1 cellular context compared by ENCODE assay signal in the genomic region with DNA sequence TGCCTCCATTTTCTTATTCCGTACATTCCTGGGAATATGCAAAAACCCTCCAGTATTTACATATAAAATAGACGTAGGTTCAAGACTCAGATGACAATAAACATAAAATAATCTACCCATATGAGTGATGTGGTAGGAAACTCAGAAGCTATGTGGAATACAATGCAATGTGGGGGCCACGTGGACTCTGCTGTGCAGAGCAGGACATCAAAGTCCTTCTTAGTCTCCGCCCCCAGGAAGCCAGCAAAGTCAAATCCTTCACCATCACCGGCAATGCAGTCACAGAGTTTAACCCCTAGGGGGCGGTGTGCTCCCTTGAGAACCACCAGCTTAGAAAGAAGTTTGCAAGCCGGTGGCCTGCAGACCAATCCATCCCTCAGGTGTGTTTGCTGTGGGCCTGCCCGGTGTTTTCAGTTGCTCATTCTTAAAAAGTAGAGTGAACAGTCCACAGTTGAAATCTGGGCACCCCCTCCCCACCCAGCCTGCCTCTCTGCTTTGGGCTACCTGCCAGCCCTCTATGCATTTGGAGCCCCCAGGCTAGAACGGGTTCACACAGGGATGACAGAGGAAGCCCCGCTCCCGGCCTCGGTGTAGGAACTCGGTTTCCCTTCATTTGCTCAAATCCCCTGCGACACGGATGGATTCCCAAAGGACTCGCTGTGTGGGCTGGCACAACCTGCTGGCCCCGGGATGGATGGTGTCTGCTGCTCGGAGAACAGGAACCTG.
TF ChIP-seq lines count a peak whose summit lies in the region.

No MANE protein-coding gene starts in this region.

TF ChIP-seq in HepG2, 621 proteins besides CTCF, POLR2A, EP300 and RAD21 (continued from another document and continues in another):
- TF ChIP-seq, protein P1, sequence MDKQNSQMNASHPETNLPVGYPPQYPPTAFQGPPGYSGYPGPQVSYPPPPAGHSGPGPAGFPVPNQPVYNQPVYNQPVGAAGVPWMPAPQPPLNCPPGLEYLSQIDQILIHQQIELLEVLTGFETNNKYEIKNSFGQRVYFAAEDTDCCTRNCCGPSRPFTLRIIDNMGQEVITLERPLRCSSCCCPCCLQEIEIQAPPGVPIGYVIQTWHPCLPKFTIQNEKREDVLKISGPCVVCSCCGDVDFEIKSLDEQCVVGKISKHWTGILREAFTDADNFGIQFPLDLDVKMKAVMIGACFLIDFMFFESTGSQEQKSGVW (CRISPR knock-in tag; IDR thresholded peaks at IDR 0.05; ENCODE audit: borderline replicate concordance): no peak
- no peak for TF ChIP-seq ZFP36 (IDR thresholded peaks at IDR 0.05; ENCODE audit: borderline replicate concordance, low read depth, low read length, partially characterized antibody)
- TF ChIP-seq, protein P2, sequence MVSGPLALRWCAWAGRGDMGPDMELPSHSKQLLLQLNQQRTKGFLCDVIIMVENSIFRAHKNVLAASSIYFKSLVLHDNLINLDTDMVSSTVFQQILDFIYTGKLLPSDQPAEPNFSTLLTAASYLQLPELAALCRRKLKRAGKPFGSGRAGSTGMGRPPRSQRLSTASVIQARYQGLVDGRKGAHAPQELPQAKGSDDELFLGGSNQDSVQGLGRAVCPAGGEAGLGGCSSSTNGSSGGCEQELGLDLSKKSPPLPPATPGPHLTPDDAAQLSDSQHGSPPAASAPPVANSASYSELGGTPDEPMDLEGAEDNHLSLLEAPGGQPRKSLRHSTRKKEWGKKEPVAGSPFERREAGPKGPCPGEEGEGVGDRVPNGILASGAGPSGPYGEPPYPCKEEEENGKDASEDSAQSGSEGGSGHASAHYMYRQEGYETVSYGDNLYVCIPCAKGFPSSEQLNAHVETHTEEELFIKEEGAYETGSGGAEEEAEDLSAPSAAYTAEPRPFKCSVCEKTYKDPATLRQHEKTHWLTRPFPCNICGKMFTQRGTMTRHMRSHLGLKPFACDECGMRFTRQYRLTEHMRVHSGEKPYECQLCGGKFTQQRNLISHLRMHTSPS (CRISPR knock-in tag; IDR thresholded peaks at IDR 0.05; ENCODE audit: low read depth): peak; percentile 41; the same call in 1 of the 2 replicates
- no peak for TF ChIP-seq NR2F6 (IDR thresholded peaks at IDR 0.05)
- peak; percentile 65; the same call in 1 of the 2 replicates for TF ChIP-seq NR2F6 (CRISPR knock-in tag; IDR thresholded peaks at IDR 0.05)
- TF ChIP-seq ZNF138 (CRISPR knock-in tag; IDR thresholded peaks at IDR 0.05; ENCODE audit: low read depth): no peak
- TF ChIP-seq HMG20A (CRISPR knock-in tag; IDR thresholded peaks at IDR 0.05; ENCODE audit: borderline replicate concordance): no peak
- TF ChIP-seq SOX6 (IDR thresholded peaks at IDR 0.05): no peak
- peak; percentile 89 for TF ChIP-seq SOX6 (CRISPR knock-in tag; IDR thresholded peaks at IDR 0.05)
- no peak for TF ChIP-seq TBX3 (IDR thresholded peaks at IDR 0.05; ENCODE audit: borderline replicate concordance)
- TF ChIP-seq, protein P3, sequence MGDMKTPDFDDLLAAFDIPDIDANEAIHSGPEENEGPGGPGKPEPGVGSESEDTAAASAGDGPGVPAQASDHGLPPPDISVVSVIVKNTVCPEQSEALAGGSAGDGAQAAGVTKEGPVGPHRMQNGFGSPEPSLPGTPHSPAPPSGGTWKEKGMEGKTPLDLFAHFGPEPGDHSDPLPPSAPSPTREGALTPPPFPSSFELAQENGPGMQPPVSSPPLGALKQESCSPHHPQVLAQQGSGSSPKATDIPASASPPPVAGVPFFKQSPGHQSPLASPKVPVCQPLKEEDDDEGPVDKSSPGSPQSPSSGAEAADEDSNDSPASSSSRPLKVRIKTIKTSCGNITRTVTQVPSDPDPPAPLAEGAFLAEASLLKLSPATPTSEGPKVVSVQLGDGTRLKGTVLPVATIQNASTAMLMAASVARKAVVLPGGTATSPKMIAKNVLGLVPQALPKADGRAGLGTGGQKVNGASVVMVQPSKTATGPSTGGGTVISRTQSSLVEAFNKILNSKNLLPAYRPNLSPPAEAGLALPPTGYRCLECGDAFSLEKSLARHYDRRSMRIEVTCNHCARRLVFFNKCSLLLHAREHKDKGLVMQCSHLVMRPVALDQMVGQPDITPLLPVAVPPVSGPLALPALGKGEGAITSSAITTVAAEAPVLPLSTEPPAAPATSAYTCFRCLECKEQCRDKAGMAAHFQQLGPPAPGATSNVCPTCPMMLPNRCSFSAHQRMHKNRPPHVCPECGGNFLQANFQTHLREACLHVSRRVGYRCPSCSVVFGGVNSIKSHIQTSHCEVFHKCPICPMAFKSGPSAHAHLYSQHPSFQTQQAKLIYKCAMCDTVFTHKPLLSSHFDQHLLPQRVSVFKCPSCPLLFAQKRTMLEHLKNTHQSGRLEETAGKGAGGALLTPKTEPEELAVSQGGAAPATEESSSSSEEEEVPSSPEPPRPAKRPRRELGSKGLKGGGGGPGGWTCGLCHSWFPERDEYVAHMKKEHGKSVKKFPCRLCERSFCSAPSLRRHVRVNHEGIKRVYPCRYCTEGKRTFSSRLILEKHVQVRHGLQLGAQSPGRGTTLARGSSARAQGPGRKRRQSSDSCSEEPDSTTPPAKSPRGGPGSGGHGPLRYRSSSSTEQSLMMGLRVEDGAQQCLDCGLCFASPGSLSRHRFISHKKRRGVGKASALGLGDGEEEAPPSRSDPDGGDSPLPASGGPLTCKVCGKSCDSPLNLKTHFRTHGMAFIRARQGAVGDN (CRISPR knock-in tag; IDR thresholded peaks at IDR 0.05): peak; percentile 56; the same call in 1 of the 2 replicates
- no peak for TF ChIP-seq HES4 (CRISPR knock-in tag; IDR thresholded peaks at IDR 0.05; ENCODE audit: borderline replicate concordance)
- peak; percentile 68 for TF ChIP-seq ELF1 (CRISPR knock-in tag; IDR thresholded peaks at IDR 0.05)
- peak; percentile 33; the same call in 1 of the 2 replicates for TF ChIP-seq BRD4 (CRISPR knock-in tag; IDR thresholded peaks at IDR 0.05)
- peak; percentile 92 for TF ChIP-seq SALL1 (CRISPR knock-in tag; IDR thresholded peaks at IDR 0.05)
- TF ChIP-seq RXRA (CRISPR knock-in tag; IDR thresholded peaks at IDR 0.05): peak; percentile 32; the same call in 1 of the 2 replicates
- 0 out of 2 replicates have a peak, but pooled peaks have one; percentile 74 for TF ChIP-seq NR3C1 (CRISPR knock-in tag; IDR thresholded peaks at IDR 0.05)
- TF ChIP-seq, protein P4, sequence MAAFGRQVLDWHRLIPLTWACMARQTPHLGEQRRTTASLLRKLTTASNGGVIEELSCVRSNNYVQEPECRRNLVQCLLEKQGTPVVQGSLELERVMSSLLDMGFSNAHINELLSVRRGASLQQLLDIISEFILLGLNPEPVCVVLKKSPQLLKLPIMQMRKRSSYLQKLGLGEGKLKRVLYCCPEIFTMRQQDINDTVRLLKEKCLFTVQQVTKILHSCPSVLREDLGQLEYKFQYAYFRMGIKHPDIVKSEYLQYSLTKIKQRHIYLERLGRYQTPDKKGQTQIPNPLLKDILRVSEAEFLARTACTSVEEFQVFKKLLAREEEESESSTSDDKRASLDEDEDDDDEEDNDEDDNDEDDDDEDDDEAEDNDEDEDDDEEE (CRISPR knock-in tag; IDR thresholded peaks at IDR 0.05): no peak
- TF ChIP-seq ZNF441 (CRISPR knock-in tag; IDR thresholded peaks at IDR 0.05; ENCODE audit: borderline replicate concordance): peak; percentile 64; the same call in 1 of the 2 replicates
- no peak for TF ChIP-seq PRMT3 (CRISPR knock-in tag; IDR thresholded peaks at IDR 0.05; ENCODE audit: borderline replicate concordance, low read depth)
- TF ChIP-seq ZNF772 (CRISPR knock-in tag; IDR thresholded peaks at IDR 0.05): peak; percentile 94; the same call in 1 of the 2 replicates
- TF ChIP-seq ZNF572 (CRISPR knock-in tag; IDR thresholded peaks at IDR 0.05): peak; percentile 45; the same call in 1 of the 2 replicates
- TF ChIP-seq ZNF549 (CRISPR knock-in tag; IDR thresholded peaks at IDR 0.05): no peak
- TF ChIP-seq, protein P5, sequence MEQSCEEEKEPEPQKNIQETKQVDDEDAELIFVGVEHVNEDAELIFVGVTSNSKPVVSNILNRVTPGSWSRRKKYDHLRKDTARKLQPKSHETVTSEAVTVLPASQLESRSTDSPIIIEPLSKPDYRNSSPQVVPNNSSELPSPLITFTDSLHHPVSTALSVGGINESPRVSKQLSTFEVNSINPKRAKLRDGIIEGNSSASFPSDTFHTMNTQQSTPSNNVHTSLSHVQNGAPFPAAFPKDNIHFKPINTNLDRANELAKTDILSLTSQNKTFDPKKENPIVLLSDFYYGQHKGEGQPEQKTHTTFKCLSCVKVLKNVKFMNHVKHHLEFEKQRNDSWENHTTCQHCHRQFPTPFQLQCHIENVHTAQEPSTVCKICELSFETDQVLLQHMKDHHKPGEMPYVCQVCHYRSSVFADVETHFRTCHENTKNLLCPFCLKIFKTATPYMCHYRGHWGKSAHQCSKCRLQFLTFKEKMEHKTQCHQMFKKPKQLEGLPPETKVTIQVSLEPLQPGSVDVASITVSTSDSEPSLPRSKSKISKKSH (CRISPR knock-in tag; IDR thresholded peaks at IDR 0.05; ENCODE audit: borderline replicate concordance): peak; percentile 66; the same call in 1 of the 2 replicates
- TF ChIP-seq ZNF883 (CRISPR knock-in tag; IDR thresholded peaks at IDR 0.05; ENCODE audit: not compliant biosample characterization): peak; percentile 26
- TF ChIP-seq BORCS8-MEF2B (CRISPR knock-in tag; IDR thresholded peaks at IDR 0.05): peak; percentile 84
- TF ChIP-seq, protein P6, sequence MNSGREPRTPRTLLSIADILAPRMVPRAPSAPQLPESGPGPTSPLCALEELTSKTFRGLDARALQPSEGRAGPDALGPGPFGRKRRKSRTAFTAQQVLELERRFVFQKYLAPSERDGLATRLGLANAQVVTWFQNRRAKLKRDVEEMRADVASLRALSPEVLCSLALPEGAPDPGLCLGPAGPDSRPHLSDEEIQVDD (CRISPR knock-in tag; IDR thresholded peaks at IDR 0.05; ENCODE audit: borderline replicate concordance): no peak
- peak; percentile 46; the same call in 1 of the 2 replicates for TF ChIP-seq ZNF501 (CRISPR knock-in tag; IDR thresholded peaks at IDR 0.05)
- TF ChIP-seq ZNF619 (CRISPR knock-in tag; IDR thresholded peaks at IDR 0.05): 0 out of 2 replicates have a peak, but pooled peaks have one; percentile 31
- peak; percentile 56; the same call in 1 of the 2 replicates for TF ChIP-seq FOSL2 (CRISPR knock-in tag; IDR thresholded peaks at IDR 0.05)
- TF ChIP-seq HDAC2 (CRISPR knock-in tag; IDR thresholded peaks at IDR 0.05): peak; percentile 84
- 0 out of 2 replicates have a peak, but pooled peaks have one; percentile 54 for TF ChIP-seq MAZ (IDR thresholded peaks at IDR 0.05; ENCODE audit: borderline replicate concordance, low read depth, low read length)
- TF ChIP-seq MAZ (CRISPR knock-in tag; IDR thresholded peaks at IDR 0.05; ENCODE audit: low read depth): peak; percentile 79
- TF ChIP-seq, protein P7, sequence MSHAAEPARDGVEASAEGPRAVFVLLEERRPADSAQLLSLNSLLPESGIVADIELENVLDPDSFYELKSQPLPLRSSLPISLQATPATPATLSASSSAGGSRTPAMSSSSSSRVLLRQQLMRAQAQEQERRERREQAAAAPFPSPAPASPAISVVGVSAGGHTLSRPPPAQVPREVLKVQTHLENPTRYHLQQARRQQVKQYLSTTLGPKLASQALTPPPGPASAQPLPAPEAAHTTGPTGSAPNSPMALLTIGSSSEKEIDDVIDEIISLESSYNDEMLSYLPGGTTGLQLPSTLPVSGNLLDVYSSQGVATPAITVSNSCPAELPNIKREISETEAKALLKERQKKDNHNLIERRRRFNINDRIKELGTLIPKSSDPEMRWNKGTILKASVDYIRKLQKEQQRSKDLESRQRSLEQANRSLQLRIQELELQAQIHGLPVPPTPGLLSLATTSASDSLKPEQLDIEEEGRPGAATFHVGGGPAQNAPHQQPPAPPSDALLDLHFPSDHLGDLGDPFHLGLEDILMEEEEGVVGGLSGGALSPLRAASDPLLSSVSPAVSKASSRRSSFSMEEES (CRISPR knock-in tag; IDR thresholded peaks at IDR 0.05): peak; percentile 61; the same call in 1 of the 2 replicates
- TF ChIP-seq RBM22 (optimal IDR thresholded peaks at IDR 0.05; ENCODE audit: low read length): no peak
- TF ChIP-seq SSRP1 (CRISPR knock-in tag; IDR thresholded peaks at IDR 0.05): no peak
- TF ChIP-seq, protein P8, sequence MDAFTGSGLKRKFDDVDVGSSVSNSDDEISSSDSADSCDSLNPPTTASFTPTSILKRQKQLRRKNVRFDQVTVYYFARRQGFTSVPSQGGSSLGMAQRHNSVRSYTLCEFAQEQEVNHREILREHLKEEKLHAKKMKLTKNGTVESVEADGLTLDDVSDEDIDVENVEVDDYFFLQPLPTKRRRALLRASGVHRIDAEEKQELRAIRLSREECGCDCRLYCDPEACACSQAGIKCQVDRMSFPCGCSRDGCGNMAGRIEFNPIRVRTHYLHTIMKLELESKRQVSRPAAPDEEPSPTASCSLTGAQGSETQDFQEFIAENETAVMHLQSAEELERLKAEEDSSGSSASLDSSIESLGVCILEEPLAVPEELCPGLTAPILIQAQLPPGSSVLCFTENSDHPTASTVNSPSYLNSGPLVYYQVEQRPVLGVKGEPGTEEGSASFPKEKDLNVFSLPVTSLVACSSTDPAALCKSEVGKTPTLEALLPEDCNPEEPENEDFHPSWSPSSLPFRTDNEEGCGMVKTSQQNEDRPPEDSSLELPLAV (CRISPR knock-in tag; conservative IDR thresholded peaks at IDR 0.05; ENCODE audit: low read depth): no peak
- TF ChIP-seq ZNF263 (CRISPR knock-in tag; IDR thresholded peaks at IDR 0.05): peak; percentile 65
- TF ChIP-seq MAFF (IDR thresholded peaks at IDR 0.05; ENCODE audit: low read depth, low read length): no peak
- TF ChIP-seq, protein P9, sequence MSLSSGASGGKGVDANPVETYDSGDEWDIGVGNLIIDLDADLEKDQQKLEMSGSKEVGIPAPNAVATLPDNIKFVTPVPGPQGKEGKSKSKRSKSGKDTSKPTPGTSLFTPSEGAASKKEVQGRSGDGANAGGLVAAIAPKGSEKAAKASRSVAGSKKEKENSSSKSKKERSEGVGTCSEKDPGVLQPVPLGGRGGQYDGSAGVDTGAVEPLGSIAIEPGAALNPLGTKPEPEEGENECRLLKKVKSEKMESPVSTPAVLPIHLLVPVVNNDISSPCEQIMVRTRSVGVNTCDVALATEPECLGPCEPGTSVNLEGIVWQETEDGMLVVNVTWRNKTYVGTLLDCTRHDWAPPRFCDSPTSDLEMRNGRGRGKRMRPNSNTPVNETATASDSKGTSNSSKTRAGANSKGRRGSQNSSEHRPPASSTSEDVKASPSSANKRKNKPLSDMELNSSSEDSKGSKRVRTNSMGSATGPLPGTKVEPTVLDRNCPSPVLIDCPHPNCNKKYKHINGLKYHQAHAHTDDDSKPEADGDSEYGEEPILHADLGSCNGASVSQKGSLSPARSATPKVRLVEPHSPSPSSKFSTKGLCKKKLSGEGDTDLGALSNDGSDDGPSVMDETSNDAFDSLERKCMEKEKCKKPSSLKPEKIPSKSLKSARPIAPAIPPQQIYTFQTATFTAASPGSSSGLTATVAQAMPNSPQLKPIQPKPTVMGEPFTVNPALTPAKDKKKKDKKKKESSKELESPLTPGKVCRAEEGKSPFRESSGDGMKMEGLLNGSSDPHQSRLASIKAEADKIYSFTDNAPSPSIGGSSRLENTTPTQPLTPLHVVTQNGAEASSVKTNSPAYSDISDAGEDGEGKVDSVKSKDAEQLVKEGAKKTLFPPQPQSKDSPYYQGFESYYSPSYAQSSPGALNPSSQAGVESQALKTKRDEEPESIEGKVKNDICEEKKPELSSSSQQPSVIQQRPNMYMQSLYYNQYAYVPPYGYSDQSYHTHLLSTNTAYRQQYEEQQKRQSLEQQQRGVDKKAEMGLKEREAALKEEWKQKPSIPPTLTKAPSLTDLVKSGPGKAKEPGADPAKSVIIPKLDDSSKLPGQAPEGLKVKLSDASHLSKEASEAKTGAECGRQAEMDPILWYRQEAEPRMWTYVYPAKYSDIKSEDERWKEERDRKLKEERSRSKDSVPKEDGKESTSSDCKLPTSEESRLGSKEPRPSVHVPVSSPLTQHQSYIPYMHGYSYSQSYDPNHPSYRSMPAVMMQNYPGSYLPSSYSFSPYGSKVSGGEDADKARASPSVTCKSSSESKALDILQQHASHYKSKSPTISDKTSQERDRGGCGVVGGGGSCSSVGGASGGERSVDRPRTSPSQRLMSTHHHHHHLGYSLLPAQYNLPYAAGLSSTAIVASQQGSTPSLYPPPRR (CRISPR knock-in tag; IDR thresholded peaks at IDR 0.05; ENCODE audit: borderline replicate concordance): peak; percentile 44; the same call in 1 of the 2 replicates
- TF ChIP-seq SMARCE1 (IDR thresholded peaks at IDR 0.05; ENCODE audit: borderline replicate concordance): no peak
